8 cellular contexts compared by ENCODE assay signal in genomic region chr16:11257131-11257938, GRCh38. TPM values are rescaled to one million over a fixed set of nuclear protein-coding genes. Genes with fewer than 3 reads are reported as not detected.
A peak's percentile ranks its signal among the peaks of the same experiment; 100 is the strongest.
DNase-seq lines count a peak whose midpoint lies in the region; ATAC-seq and TF ChIP-seq lines count a peak whose summit lies in the region.

No MANE protein-coding gene starts in this region.

- no peaks in the 10 kb centered on the region for H3K9me3 Mint-ChIP-seq in activated naive CD4-positive, alpha-beta T cell treated with anti-CD3 and anti-CD28 coated beads, Interleukin-2, amount 50 U/mL, for 24 hours
- no peaks in the 10 kb centered on the region for H3K9me3 Mint-ChIP-seq in neural progenitor cell

- H4K20me1 ChIP-seq in DND-41 (ENCODE audit: insufficient read depth, low read length) (peaks cover 35% of the 10 kb centered on the region), neural progenitor cell (ENCODE audit: low read depth) (peaks cover 15% of the 10 kb centered on the region)

- no peaks in the 10 kb centered on the region for H3K27me3 Mint-ChIP-seq in activated naive CD4-positive, alpha-beta T cell treated with anti-CD3 and anti-CD28 coated beads, Interleukin-2, amount 50 U/mL, for 24 hours
- H3K27me3 Mint-ChIP-seq in neural progenitor cell (ENCODE audit: insufficient read depth, low read depth): peaks cover 17% of the 10 kb centered on the region

- H3K9me3 ChIP-seq in DND-41 (ENCODE audit: insufficient read depth, low read length, severe bottlenecking) (no peaks in the 10 kb centered on the region), neural progenitor cell (ENCODE audit: low read depth) (no peaks in the 10 kb centered on the region), upper lobe of right lung (no peaks in the 10 kb centered on the region)

- peaks cover 42% of the 10 kb centered on the region for H3K4me1 Mint-ChIP-seq in activated naive CD4-positive, alpha-beta T cell treated with anti-CD3 and anti-CD28 coated beads, Interleukin-2, amount 50 U/mL, for 24 hours
- peaks cover 9% of the 10 kb centered on the region for H3K4me1 Mint-ChIP-seq in neural progenitor cell

- H3K27ac Mint-ChIP-seq in activated naive CD4-positive, alpha-beta T cell treated with anti-CD3 and anti-CD28 coated beads, Interleukin-2, amount 50 U/mL, for 24 hours: peak overlapping the region; percentile 84
- H3K27ac Mint-ChIP-seq in neural progenitor cell: peak overlapping the region; percentile 54

- DNase-seq in DND-41 (peak; percentile 75), LNCaP clone FGC (ENCODE audit: low read depth) (peak; percentile 44), RPMI8226 (peak; percentile 77), globus pallidus (ENCODE audit: low spot score) (peak; percentile 83), neural progenitor cell (ENCODE audit: low spot score) (peak; percentile 85), upper lobe of right lung (peak; percentile 83)

- peak overlapping the region; percentile 94 for H3K4me3 Mint-ChIP-seq in activated naive CD4-positive, alpha-beta T cell treated with anti-CD3 and anti-CD28 coated beads, Interleukin-2, amount 50 U/mL, for 24 hours
- H3K4me3 Mint-ChIP-seq in neural progenitor cell: peak overlapping the region; percentile 93

- peak overlapping the region; percentile 95 for H3K27ac ChIP-seq in DND-41 (ENCODE audit: low read length)
- no peak overlapping the region for H3K27ac ChIP-seq in neural progenitor cell
- H3K27ac ChIP-seq in upper lobe of right lung: peak overlapping the region; percentile 98

- H3K36me3 ChIP-seq in DND-41 (ENCODE audit: insufficient read depth, low read length) (peaks cover 35% of the 10 kb centered on the region), neural progenitor cell (no peaks in the 10 kb centered on the region), upper lobe of right lung (peaks cover 5% of the 10 kb centered on the region)

- peaks cover 8% of the 10 kb centered on the region for H3K36me3 Mint-ChIP-seq in activated naive CD4-positive, alpha-beta T cell treated with anti-CD3 and anti-CD28 coated beads, Interleukin-2, amount 50 U/mL, for 24 hours
- H3K36me3 Mint-ChIP-seq in neural progenitor cell: no peaks in the 10 kb centered on the region

- H3K4me3 ChIP-seq in DND-41 (ENCODE audit: low read depth in 1 of 2, low read length in 2 of 2) (peak overlapping the region; percentile 73 to 95; a peak in 3 of 4 replicates), LNCaP clone FGC (ENCODE audit: low read depth, low read length) (peak overlapping the region; percentile 77), neural progenitor cell (peak overlapping the region; percentile 53), upper lobe of right lung (peak overlapping the region; percentile 81)

- H3K4me2 ChIP-seq in DND-41 (ENCODE audit: insufficient read depth, low read length) (peak overlapping the region; percentile 77), neural progenitor cell (peak overlapping the region; percentile 90)

- H3K9ac ChIP-seq in DND-41 (ENCODE audit: low read depth, low read length) (peak overlapping the region; percentile 92), neural progenitor cell (no peak overlapping the region)

- H2AFZ ChIP-seq in DND-41 (ENCODE audit: low read depth, low read length) (0 out of 2 replicates have a peak overlapping the region, but pooled peaks have one; percentile 69), neural progenitor cell (replicated peaks) (peak overlapping the region; percentile 71)

- peaks cover 48% of the 10 kb centered on the region for H3K4me1 ChIP-seq in DND-41 (ENCODE audit: insufficient read depth, low read length)
- H3K4me1 ChIP-seq in neural progenitor cell: peaks cover 9% of the 10 kb centered on the region
- H3K4me1 ChIP-seq in upper lobe of right lung: peaks cover 34% of the 10 kb centered on the region

- H3K79me2 ChIP-seq in DND-41 (ENCODE audit: insufficient read depth, low read length) (peaks cover 52% of the 10 kb centered on the region), neural progenitor cell (ENCODE audit: low read depth) (no peaks in the 10 kb centered on the region)

- peaks cover 6% of the 10 kb centered on the region for H3F3A ChIP-seq in neural progenitor cell (ENCODE audit: low read depth)

- H3K27me3 ChIP-seq in DND-41 (ENCODE audit: insufficient read depth, low read length, poor library complexity): no peaks in the 10 kb centered on the region
- H3K27me3 ChIP-seq in neural progenitor cell: peaks cover 28% of the 10 kb centered on the region
- H3K27me3 ChIP-seq in upper lobe of right lung: no peaks in the 10 kb centered on the region

- ATAC-seq in DND-41 (ENCODE audit: insufficient read depth, low read depth) (0 out of 3 replicates have a peak, but pooled peaks have one; percentile 15), upper lobe of right lung (peak; percentile 70), HG03342 (IDR thresholded peaks at IDR 0.05; ENCODE audit: unreplicated experiment) (no peak)

- intact Hi-C loops in upper lobe of right lung (cut with DNase I): no loop called here

- TF ChIP-seq CTCF in DND-41 (IDR thresholded peaks at IDR 0.05; ENCODE audit: borderline replicate concordance, extremely low read depth, low read length, poor library complexity, severe bottlenecking): peak; percentile 84
- TF ChIP-seq CTCF in LNCaP clone FGC (IDR thresholded peaks at IDR 0.05; ENCODE audit: control insufficient read depth, extremely low read depth, insufficient read depth): peak; percentile 81
- TF ChIP-seq CTCF in neural progenitor cell (IDR thresholded peaks at IDR 0.05): peak; percentile 78
- peak; percentile 74 for TF ChIP-seq CTCF in upper lobe of right lung (IDR thresholded peaks at IDR 0.05)

RNA-seq across cellular contexts. Expression of gene SOCS1, which starts 1.3 kb away (rescaled TPM):
- total RNA-seq in neural progenitor cell (ENCODE audit: low replicate concordance): 1.6 and 7.3 TPM in 2 replicates
- 15.3 TPM for total RNA-seq in upper lobe of right lung

RNA-seq across cellular contexts. Expression of gene TNP2, which starts 11.8 kb away (rescaled TPM):
- total RNA-seq in neural progenitor cell (ENCODE audit: low replicate concordance): not detected in 2 replicates
- not detected for total RNA-seq in upper lobe of right lung

RNA-seq across cellular contexts. Expression of gene PRM3, which starts 16.1 kb away (rescaled TPM):
- total RNA-seq in neural progenitor cell (ENCODE audit: low replicate concordance) (not detected in 2 replicates), upper lobe of right lung (not detected)

RNA-seq across cellular contexts. Expression of gene PRM2, which starts 18.9 kb away (rescaled TPM):
- total RNA-seq in neural progenitor cell (ENCODE audit: low replicate concordance) (not detected in 2 replicates), upper lobe of right lung (not detected)

RNA-seq across cellular contexts. Expression of gene PRM1, which starts 23.8 kb away (rescaled TPM):
- total RNA-seq in neural progenitor cell (ENCODE audit: low replicate concordance) (not detected in 2 replicates), upper lobe of right lung (not detected)
